ENCODE assay signal across 30 cellular contexts in the genomic region with DNA sequence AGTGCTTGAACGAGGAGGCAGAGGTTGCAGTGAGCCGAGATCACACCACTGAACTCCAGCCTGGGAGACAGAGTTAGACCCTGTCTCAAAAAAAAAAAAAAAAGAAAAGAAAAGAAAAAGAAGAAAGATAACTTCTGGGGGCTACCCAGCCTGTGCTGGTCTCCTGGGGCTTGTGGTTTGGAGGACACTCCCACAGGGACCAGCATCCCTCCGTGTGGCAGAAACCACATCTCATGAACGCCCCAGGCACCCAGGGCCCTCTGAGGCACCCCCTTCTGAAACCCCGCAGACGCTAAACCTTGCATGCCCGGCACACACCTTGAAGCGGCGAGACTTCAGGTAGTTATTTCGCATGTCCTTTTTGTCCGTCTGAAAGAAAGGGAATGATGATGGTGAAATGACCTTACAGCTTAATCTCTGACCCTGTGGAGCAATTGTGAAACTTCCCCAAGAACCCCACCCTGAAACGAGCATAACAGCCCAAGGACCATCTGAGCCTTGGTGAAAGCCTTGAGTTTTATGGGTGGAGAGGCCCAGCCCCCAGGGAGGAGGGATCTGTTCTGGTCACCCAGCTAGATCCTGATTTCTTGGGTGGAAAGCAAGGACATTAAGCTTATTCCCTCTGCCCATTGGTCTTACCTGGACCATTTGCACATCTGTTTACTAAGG. TPM values are rescaled to one million over a fixed set of nuclear protein-coding genes. Genes with fewer than 3 reads are reported as not detected.
"Had no signal": no experiment of that assay in that cellular context is flagged by ENCODE, and none has a peak within 500 bp of the region (broad histone marks: within the 10 kb centered on the region; RNA-seq: fewer than 3 reads in every experiment).

No MANE protein-coding gene starts in this region.

- H3K4me2 ChIP-seq: SK-N-SH had no signal

- H3K9me3 ChIP-seq: adrenal gland, colonic mucosa, SJCRH30, SK-N-SH had no signal

- H3K27me3 ChIP-seq: adrenal gland, colonic mucosa had no signal

- H3K9me2 ChIP-seq: SK-N-SH had no signal

- DNase-seq: activated B cell treated with CpG ODN at 0.5 μM for 24 hours; activated CD4-positive, alpha-beta T cell treated with anti-CD3 and anti-CD28 coated beads for 1 hour; activated CD4-positive, alpha-beta T cell treated with anti-CD3 and anti-CD28 coated beads, Interleukin-2, amount 50 U/mL, for 1 hour; activated CD8-positive, alpha-beta memory T cell treated with anti-CD3 and anti-CD28 coated beads, Interleukin-2, amount 50 U/mL, for 48 hours; activated CD8-positive, alpha-beta T cell treated with anti-CD3 and anti-CD28 coated beads for 36 hours; activated naive CD4-positive, alpha-beta T cell treated with anti-CD3 and anti-CD28 coated beads, Interleukin-2, amount 50 U/mL, for 16 hours; activated naive CD8-positive, alpha-beta T cell treated with anti-CD3 and anti-CD28 coated beads, Interleukin-2, amount 10 ng/mL, durations not matched to agents 7 days and 5 days; activated T-cell treated with anti-CD3 and anti-CD28 coated beads, Interleukin-2, amount 50 U/mL, for 1 hour; adrenal gland; anterior cingulate cortex; caudate nucleus; colonic mucosa; Karpas-422; MM.1S; NCI-H1105; NCI-H1436; NCI-H1694 treated with DMSO at 0.1 percent for 48 hours; NCI-H2029 treated with DMSO at 0.1 percent for 48 hours; NCI-H345; NCI-H510A; NCI-H526 treated with DMSO at 0.1 percent for 48 hours; NCI-H82; PC-3; Right ventricle myocardium superior; SJCRH30; SK-N-SH; T-helper 17 cell; T-helper 9 cell had no signal

- H3K4me3 ChIP-seq: adrenal gland, colonic mucosa, K562, SJCRH30 had no signal

- H3K4me1 ChIP-seq: adrenal gland, colonic mucosa, SJCRH30 had no signal

- H3K27ac ChIP-seq: adrenal gland, colonic mucosa, SJCRH30 had no signal

- H3K36me3 ChIP-seq: adrenal gland, colonic mucosa, SJCRH30 had no signal

RNA-seq across cellular contexts. Expression of a gene that starts 55.0 kb away (rescaled TPM):
- total RNA-seq: activated B cell treated with CpG ODN at 0.5 μM for 24 hours; activated CD8-positive, alpha-beta T cell treated with anti-CD3 and anti-CD28 coated beads for 36 hours; activated naive CD8-positive, alpha-beta T cell treated with anti-CD3 and anti-CD28 coated beads, Interleukin-2, amount 10 ng/mL, durations not matched to agents 7 days and 5 days; K562; Right ventricle myocardium superior; RPMI7951; SJCRH30; T-helper 17 cell had no signal
